Comparison of ENCODE assay signal across 14 cellular contexts in genomic region chr21:40902299-40902698, GRCh38.
DNase-seq lines count a peak whose midpoint lies in the region; ATAC-seq lines count a peak whose summit lies in the region.
"Had no signal": no experiment of that assay in that cellular context is flagged by ENCODE, and none has a peak within 500 bp of the region (broad histone marks: within the 10 kb centered on the region; RNA-seq: fewer than 3 reads in every experiment).

No MANE protein-coding gene starts in this region.

- DNase-seq in DMS79 treated with DMSO at 0.1 percent for 48 hours (lab: John Stamatoyannopoulos, UW) (peak; percentile 80), NCI-H2029 treated with DMSO at 0.1 percent for 48 hours (lab: John Stamatoyannopoulos, UW) (peak; percentile 96), amygdala (lab: John Stamatoyannopoulos, UW) (peak in 45 of 56 donors; percentile 8 to 74 (median 35)), nucleus accumbens (lab: John Stamatoyannopoulos, UW) (peak in 44 of 56 donors; percentile 3 to 78 (median 30)), NCI-H226 (no peak), COLO829 (ENCODE audit: low spot score) (no peak)
- DNase-seq: activated naive CD4-positive, alpha-beta T cell; foreskin melanocyte; kidney glomerular epithelial cell; naive B cell; PC-3 had no signal

- ATAC-seq in HG03135 (IDR thresholded peaks at IDR 0.05; ENCODE audit: unreplicated experiment) (no peak), HG03432 (IDR thresholded peaks at IDR 0.05; ENCODE audit: unreplicated experiment) (no peak)
- ATAC-seq: HepG2, PC-3 had no signal

Comparison
In these comparisons a context has a peak if more than half of its experiments do, and no peak if none do; other contexts are left out.
1. DNase-seq: peak in DMS79 treated with DMSO at 0.1 percent for 48 hours (single experiment), NCI-H2029 treated with DMSO at 0.1 percent for 48 hours (single experiment), amygdala (45 of 56) and nucleus accumbens (44 of 56); none in NCI-H226 (single experiment) and COLO829 (single experiment).